In genomic region chr15:101121511-101122090, GRCh38 we compare ENCODE assay signal across 8 cellular contexts.
A peak's percentile ranks its signal among the peaks of the same experiment; 100 is the strongest.
DNase-seq lines count a peak whose midpoint lies in the region; ATAC-seq and TF ChIP-seq lines count a peak whose summit lies in the region.

No MANE protein-coding gene starts in this region.

- no peaks in the 10 kb centered on the region for H3K36me3 ChIP-seq in CD8-positive, alpha-beta T cell (ENCODE audit: insufficient read depth, low read length)

- H3K4me3 Mint-ChIP-seq in CD8-positive, alpha-beta T cell = no peak overlapping the region
- peak overlapping the region; percentile 36 for H3K4me3 Mint-ChIP-seq in activated naive CD4-positive, alpha-beta T cell treated with anti-CD3 and anti-CD28 coated beads for 36 hours

- CTCF ChIA-PET in CD8-positive, alpha-beta T cell (lab: Charles Lee) = interaction anchor here (0.6 to 1.7 kb wide), 5 partner anchors 12 to 137 kb away, joined by 3 to 5 read pairs (median 4); no protein-coding TSS in a partner anchor
- CTCF ChIA-PET in activated naive CD4-positive, alpha-beta T cell treated with anti-CD3 and anti-CD28 coated beads for 36 hours (lab: Charles Lee) = interaction anchor here (0.8 to 2.6 kb wide), 11 partner anchors 29 to 136 kb away, joined by 3 to 18 read pairs (median 3); partner anchors contain the start of gene CHSY1

- H3K27me3 ChIP-seq in CD8-positive, alpha-beta T cell (ENCODE audit: insufficient read depth, low read length) = no peaks in the 10 kb centered on the region

- no peaks in the 10 kb centered on the region for H3K27me3 Mint-ChIP-seq in CD8-positive, alpha-beta T cell (ENCODE audit: low read depth)
- no peaks in the 10 kb centered on the region for H3K27me3 Mint-ChIP-seq in activated naive CD4-positive, alpha-beta T cell treated with anti-CD3 and anti-CD28 coated beads for 36 hours (ENCODE audit: low read depth)

- POLR2A ChIA-PET in CD8-positive, alpha-beta T cell (lab: Charles Lee) = no interaction called here

- intact Hi-C loops in CD8-positive, alpha-beta T cell (cut with DNase I, micrococcal nuclease) = no loop called here
- intact Hi-C loops in activated naive CD4-positive, alpha-beta T cell treated with anti-CD3 and anti-CD28 coated beads for 36 hours (cut with micrococcal nuclease) = loop anchor here (1.0 kb wide), 1 partner anchor 137 kb away; no protein-coding TSS in a partner anchor
- intact Hi-C loops in cardiac septum (cut with DNase I) (loop anchor here (2.0 kb wide), 2 partner anchors 33 to 133 kb away; no protein-coding TSS in a partner anchor), posterior cingulate gyrus (cut with DNase I) (no loop called here)

- TF ChIP-seq CTCF in CD8-positive, alpha-beta T cell (IDR thresholded peaks at IDR 0.05) = no peak

- H3K27ac Mint-ChIP-seq in CD8-positive, alpha-beta T cell = no peak overlapping the region
- H3K27ac Mint-ChIP-seq in activated naive CD4-positive, alpha-beta T cell treated with anti-CD3 and anti-CD28 coated beads for 36 hours = no peak overlapping the region

- peak overlapping the region; percentile 34 for H3K4me3 ChIP-seq in CD8-positive, alpha-beta T cell (ENCODE audit: low read depth, low read length)

- no peaks in the 10 kb centered on the region for H3K9me3 ChIP-seq in CD8-positive, alpha-beta T cell (ENCODE audit: low read length)

- no peaks in the 10 kb centered on the region for H3K9me3 Mint-ChIP-seq in CD8-positive, alpha-beta T cell
- no peaks in the 10 kb centered on the region for H3K9me3 Mint-ChIP-seq in activated naive CD4-positive, alpha-beta T cell treated with anti-CD3 and anti-CD28 coated beads for 36 hours

- H3K36me3 Mint-ChIP-seq in CD8-positive, alpha-beta T cell = no peaks in the 10 kb centered on the region
- H3K36me3 Mint-ChIP-seq in activated naive CD4-positive, alpha-beta T cell treated with anti-CD3 and anti-CD28 coated beads for 36 hours (ENCODE audit: low read depth) = no peaks in the 10 kb centered on the region

- DNase-seq in CD8-positive, alpha-beta T cell = peak in 3 of 7 experiments; percentile 20 to 65 (median 43)
- DNase-seq in NCI-H146 treated with DMSO at 0.1 percent for 48 hours (lab: John Stamatoyannopoulos, UW; ENCODE audit: unreplicated experiment) (peak; percentile 10), cardiac septum (ENCODE audit: low spot score) (peak; percentile 93), posterior cingulate gyrus (peak in 8 of 10 donors; percentile 40 to 91 (median 54)), NCI-H2107 (lab: John Stamatoyannopoulos, UW) (no peak), NCI-H2029 treated with DMSO at 0.1 percent for 48 hours (lab: John Stamatoyannopoulos, UW) (no peak)
- DNase-seq in activated naive CD4-positive, alpha-beta T cell treated with anti-CD3 and anti-CD28 coated beads for 36 hours = peak; percentile 73

- H3K27ac ChIP-seq in CD8-positive, alpha-beta T cell (ENCODE audit: low read depth, low read length) = no peak overlapping the region

- H3K4me1 Mint-ChIP-seq in CD8-positive, alpha-beta T cell (ENCODE audit: low read depth) = peaks cover 21% of the 10 kb centered on the region
- peaks cover 43% of the 10 kb centered on the region for H3K4me1 Mint-ChIP-seq in activated naive CD4-positive, alpha-beta T cell treated with anti-CD3 and anti-CD28 coated beads for 36 hours (ENCODE audit: low read depth)

- peaks cover 13% of the 10 kb centered on the region for H3K4me1 ChIP-seq in CD8-positive, alpha-beta T cell (ENCODE audit: insufficient read depth, low read length)

- ATAC-seq in CD8-positive, alpha-beta T cell = no peak
- ATAC-seq in GM21717 (IDR thresholded peaks at IDR 0.05; ENCODE audit: unreplicated experiment) = peak; percentile 71

Comparison
In these comparisons a context has a peak if more than half of its experiments do, and no peak if none do; other contexts are left out.
1. DNase-seq: peak in NCI-H146 treated with DMSO at 0.1 percent for 48 hours (single experiment), activated naive CD4-positive, alpha-beta T cell treated with anti-CD3 and anti-CD28 coated beads for 36 hours (single experiment), cardiac septum (single experiment) and posterior cingulate gyrus (8 of 10); none in NCI-H2107 (single experiment) and NCI-H2029 treated with DMSO at 0.1 percent for 48 hours (single experiment).
2. intact Hi-C loops: an anchor here in activated naive CD4-positive, alpha-beta T cell treated with anti-CD3 and anti-CD28 coated beads for 36 hours (1.0 kb wide) and cardiac septum (2.0 kb wide); none called in CD8-positive, alpha-beta T cell and posterior cingulate gyrus.